In genomic region chr4:102259702-102260101, GRCh38 we compare ENCODE assay signal across 25 cellular contexts.
"Had no signal": no experiment of that assay in that cellular context is flagged by ENCODE, and none has a peak within 500 bp of the region (broad histone marks: within the 10 kb centered on the region; RNA-seq: fewer than 3 reads in every experiment).

No MANE protein-coding gene starts in this region.

- H3K36me3 Mint-ChIP-seq: mesothelial cell of epicardium, naive B cell had no signal

- H3K4me3 Mint-ChIP-seq: mesothelial cell of epicardium; naive B cell; natural killer cell treated with Interleukin-12 subunit alpha and Interleukin-12 subunit beta and Interleukin-15 and Interleukin-18, amount 100 ng/mL, for 72 hours; stimulated activated effector memory CD8-positive, alpha-beta T cell treated with anti-CD3 and anti-CD28 coated beads, Interleukin-12 subunit alpha, Interleukin-12 subunit beta, amount 100 ng/mL, for 72 hours; stimulated activated naive CD8-positive, alpha-beta T cell treated with anti-CD3 and anti-CD28 coated beads, Interleukin-15, Interleukin-2, amounts not matched to agents 100 ng/mL and 50 ng/mL, for 24 hours had no signal

- H3K4me3 ChIP-seq: heart left ventricle, left lung, lung, ovary, right atrium auricular region, skin epidermis, suprapubic skin, thoracic aorta, tibial artery, upper lobe of right lung had no signal

- DNase-seq: heart left ventricle; islet precursor cell; left lung; mesendoderm; naive B cell; ovary; stimulated activated CD4-positive, alpha-beta T cell treated with anti-CD3 and anti-CD28 coated beads, Interleukin-12 subunit alpha, Interleukin-12 subunit beta, amount 100 ng/mL, for 4 hours; stimulated activated CD4-positive, alpha-beta T cell treated with anti-CD3 and anti-CD28 coated beads, Interleukin-15, amount 100 ng/mL, for 24 hours; stimulated activated CD4-positive, alpha-beta T cell treated with anti-CD3 and anti-CD28 coated beads, Interleukin-2, amount 100 ng/mL, for 24 hours; stimulated activated CD4-positive, alpha-beta T cell treated with anti-CD3 and anti-CD28 coated beads, Interleukin-4, amount 100 ng/mL, for 1 hour; stimulated activated naive CD4-positive, alpha-beta T cell; tibial artery; trophoblast cell; upper lobe of right lung had no signal

- ATAC-seq: heart left ventricle; left lung; natural killer cell treated with Interleukin-12 subunit alpha and Interleukin-12 subunit beta and Interleukin-15 and Interleukin-18, amount 100 ng/mL, for 72 hours; sciatic nerve; stimulated activated effector memory CD8-positive, alpha-beta T cell treated with anti-CD3 and anti-CD28 coated beads, Interleukin-12 subunit alpha, Interleukin-12 subunit beta, amount 100 ng/mL, for 72 hours; upper lobe of right lung had no signal

- H3K9me3 ChIP-seq: heart left ventricle, left lung, ovary, right atrium auricular region, suprapubic skin, thoracic aorta, tibial artery, upper lobe of right lung had no signal

- H3K36me3 ChIP-seq: heart left ventricle, ovary, right atrium auricular region, suprapubic skin, thoracic aorta, tibial artery, upper lobe of right lung had no signal

- H3K27me3 ChIP-seq: heart left ventricle, left lung, ovary, right atrium auricular region, suprapubic skin, tibial artery, upper lobe of right lung had no signal

- H3K4me1 ChIP-seq: heart left ventricle, left lung, right atrium auricular region, suprapubic skin, tibial artery, upper lobe of right lung had no signal

- H3K9me3 Mint-ChIP-seq: mesothelial cell of epicardium; naive B cell; natural killer cell treated with Interleukin-12 subunit alpha and Interleukin-12 subunit beta and Interleukin-15 and Interleukin-18, amount 100 ng/mL, for 72 hours; stimulated activated effector memory CD8-positive, alpha-beta T cell treated with anti-CD3 and anti-CD28 coated beads, Interleukin-12 subunit alpha, Interleukin-12 subunit beta, amount 100 ng/mL, for 72 hours; stimulated activated naive CD8-positive, alpha-beta T cell treated with anti-CD3 and anti-CD28 coated beads, Interleukin-15, Interleukin-2, amounts not matched to agents 100 ng/mL and 50 ng/mL, for 24 hours had no signal

- H3K27ac Mint-ChIP-seq: mesothelial cell of epicardium; naive B cell; progenitor cell of endocrine pancreas; stimulated activated effector memory CD8-positive, alpha-beta T cell treated with anti-CD3 and anti-CD28 coated beads, Interleukin-12 subunit alpha, Interleukin-12 subunit beta, amount 100 ng/mL, for 72 hours; stimulated activated naive CD8-positive, alpha-beta T cell treated with anti-CD3 and anti-CD28 coated beads, Interleukin-15, Interleukin-2, amounts not matched to agents 100 ng/mL and 50 ng/mL, for 24 hours had no signal

- H3K27ac ChIP-seq: heart left ventricle, left lung, ovary, right atrium auricular region, skin epidermis, suprapubic skin, thoracic aorta, tibial artery, upper lobe of right lung had no signal

- H3K27me3 Mint-ChIP-seq: naive B cell; natural killer cell treated with Interleukin-12 subunit alpha and Interleukin-12 subunit beta and Interleukin-15 and Interleukin-18, amount 100 ng/mL, for 72 hours; progenitor cell of endocrine pancreas; stimulated activated naive CD8-positive, alpha-beta T cell treated with anti-CD3 and anti-CD28 coated beads, Interleukin-15, Interleukin-2, amounts not matched to agents 100 ng/mL and 50 ng/mL, for 24 hours had no signal
